Comparison of ENCODE assay signal across 8 cellular contexts in genomic region chr5:154835701-154836052, GRCh38. TPM values are rescaled to one million over a fixed set of nuclear protein-coding genes. Genes with fewer than 3 reads are reported as not detected.
A peak's percentile ranks its signal among the peaks of the same experiment; 100 is the strongest.
DNase-seq lines count a peak whose midpoint lies in the region; ATAC-seq and TF ChIP-seq lines count a peak whose summit lies in the region.
"Not testable (repeated sequence)": the region's sequence is repeated elsewhere in the genome, so short reads cannot be mapped to it uniquely, and the experiment has no call there.

No MANE protein-coding gene starts in this region.

- not testable (repeated sequence) for TF ChIP-seq POLR2A in right lobe of liver (IDR thresholded peaks at IDR 0.05); upper lobe of left lung (IDR thresholded peaks at IDR 0.05)

- TF ChIP-seq EP300 in upper lobe of left lung (IDR thresholded peaks at IDR 0.05), result not testable (repeated sequence)

- H3K9me3 ChIP-seq in heart right ventricle; right lobe of liver; psoas muscle; stomach smooth muscle (ENCODE audit: control insufficient read depth in 2 of 2, low read length in 2 of 2); upper lobe of left lung: not testable (repeated sequence)

- WGBS in heart right ventricle, 2 donors, result 63 to 73% methylated on average over 7 to 9 of the region's 9 CpGs
- WGBS in right lobe of liver (ENCODE audit: insufficient coverage, low coverage, low lambda C conversion rate, missing lambda C conversion rate), result 58% methylated on average over 4 of the region's 9 CpGs
- 59 to 74% (median 60%) methylated on average over 8 to 9 of the region's 9 CpGs for WGBS in psoas muscle, 3 donors
- 66 to 77% methylated on average over 9 of the region's 9 CpGs for WGBS in upper lobe of left lung, 2 donors

- peaks cover 14% of the 10 kb centered on the region for H3K4me1 Mint-ChIP-seq in chondrocyte (ENCODE audit: low read depth)

- not testable (repeated sequence) for H3K27me3 ChIP-seq in heart right ventricle; right lobe of liver; psoas muscle (ENCODE audit: insufficient read depth in 3 of 3, low read length in 2 of 3); stomach smooth muscle (ENCODE audit: control insufficient read depth in 1 of 2, insufficient read depth in 2 of 2, low read length in 2 of 2); upper lobe of left lung

- not testable (repeated sequence) for TF ChIP-seq CTCF in chondrocyte (IDR thresholded peaks at IDR 0.05); heart right ventricle (IDR thresholded peaks at IDR 0.05); right lobe of liver (IDR thresholded peaks at IDR 0.05); psoas muscle (IDR thresholded peaks at IDR 0.05); upper lobe of left lung (IDR thresholded peaks at IDR 0.05)

- H3K27me3 Mint-ChIP-seq in chondrocyte (ENCODE audit: low read depth), result not testable (repeated sequence)

- intact Hi-C loops in heart right ventricle (cut with DNase I); right lobe of liver (cut with DNase I); psoas muscle (cut with DNase I): not testable (repeated sequence)

- H3K9me3 Mint-ChIP-seq in chondrocyte (ENCODE audit: low read depth), result not testable (repeated sequence)

- peak; percentile 30 for DNase-seq in DMS53 (lab: John Stamatoyannopoulos, UW)
- DNase-seq in chondrocyte (ENCODE audit: low spot score); heart right ventricle; right lobe of liver; psoas muscle; upper lobe of left lung: not testable (repeated sequence)

- H3K36me3 ChIP-seq in heart right ventricle (peaks cover 0 to 83% (median 9%) of the 10 kb centered on the region in 9 donors), psoas muscle (ENCODE audit: insufficient read depth in 1 of 2, low read depth in 1 of 2) (peaks cover 0 to 43% of the 10 kb centered on the region in 2 donors), upper lobe of left lung (peaks cover 2 to 25% (median 13%) of the 10 kb centered on the region in 4 donors)
- H3K36me3 ChIP-seq in right lobe of liver; stomach smooth muscle (ENCODE audit: control insufficient read depth in 2 of 2, insufficient read depth in 2 of 2, low read length in 2 of 2): not testable (repeated sequence)

- ATAC-seq in SK-N-SH treated with all-trans-retinoic acid at 6 μM for 48 hours (peak; percentile 11; the same call in 2 of the 3 replicates), heart right ventricle (peak in 3 of 8 donors; percentile 4 to 39 (median 10))
- not testable (repeated sequence) for ATAC-seq in right lobe of liver; psoas muscle; upper lobe of left lung (ENCODE audit: low FRiP score in 2 of 2)

- H3K27ac ChIP-seq in heart right ventricle (peak overlapping the region in 9 of 10 donors; percentile 37 to 73 (median 57)), right lobe of liver (peak overlapping the region; percentile 47 to 94 (median 90)), psoas muscle (peak overlapping the region; percentile 3), stomach smooth muscle (ENCODE audit: low read length) (peak overlapping the region; percentile 46), upper lobe of left lung (peak overlapping the region in 3 of 4 donors; percentile 58 to 81 (median 72))

- H3K4me3 Mint-ChIP-seq in chondrocyte (ENCODE audit: unreplicated experiment), result not testable (repeated sequence)

- H3K36me3 Mint-ChIP-seq in chondrocyte (ENCODE audit: low read depth), result not testable (repeated sequence)

- peak overlapping the region; percentile 87 for H3K27ac Mint-ChIP-seq in chondrocyte (ENCODE audit: unreplicated experiment)

- H3K4me1 ChIP-seq in heart right ventricle (peaks cover 9 to 26% (median 18%) of the 10 kb centered on the region in 9 donors), right lobe of liver (peaks cover 0 to 53% (median 8%) of the 10 kb centered on the region in 4 donors), stomach smooth muscle (ENCODE audit: control insufficient read depth, insufficient read depth, low read length) (peaks cover 11% of the 10 kb centered on the region), upper lobe of left lung (peaks cover 14 to 23% (median 18%) of the 10 kb centered on the region in 4 donors)
- not testable (repeated sequence) for H3K4me1 ChIP-seq in psoas muscle

- H3K4me3 ChIP-seq in heart right ventricle, upper lobe of left lung: not testable (repeated sequence)
- H3K4me3 ChIP-seq in right lobe of liver (peak overlapping the region in 1 of 3 donors; percentile 59), psoas muscle (peak overlapping the region; percentile 7), stomach smooth muscle (ENCODE audit: low read length in 2 of 2) (peak overlapping the region in 1 of 2 donors; percentile 73)

- not testable (repeated sequence) for H3K9ac ChIP-seq in stomach smooth muscle (ENCODE audit: low read length in 2 of 2)

RNA-seq across cellular contexts. Expression of gene FAXDC2, which starts 14.7 kb away (rescaled TPM):
- total RNA-seq in chondrocyte (2.3 to 6.1 TPM (median 2.5 TPM) in 3 replicates), heart right ventricle (10 to 100 TPM; 13.9 to 31.5 (median 21.5) TPM), right lobe of liver (10 to 100 TPM; 27.3 to 98.1 (median 53.2) TPM), psoas muscle (10 to 100 TPM in 1 of 4 donors, 1 to 10 TPM in 3; 1.5 to 11.0 (median 2.5) TPM), upper lobe of left lung (100 to 1,000 TPM in 1 of 6 donors, 10 to 100 TPM in 5; 41.7 to 147 (median 60.2) TPM)
- polyA plus RNA-seq in heart right ventricle (10 to 100 TPM in 1 of 2 donors, 1 to 10 TPM in 1; 4.8 to 17.6 TPM), psoas muscle (1 to 10 TPM; 2.8 to 4.6 (median 4.4) TPM)

RNA-seq across cellular contexts. Expression of gene CNOT8, which starts 22.8 kb away (rescaled TPM):
- 35.3 to 37.0 TPM (median 36.3 TPM) in 3 replicates for total RNA-seq in chondrocyte
- total RNA-seq in heart right ventricle, result 10 to 100 TPM; 20.9 to 29.8 (median 21.9) TPM
- 10 to 100 TPM; 22.2 to 24.4 TPM for polyA plus RNA-seq in heart right ventricle
- total RNA-seq in right lobe of liver, result 10 to 100 TPM; 12.4 to 19.6 (median 16.5) TPM
- 10 to 100 TPM; 14.2 to 17.2 (median 16.2) TPM for total RNA-seq in psoas muscle
- polyA plus RNA-seq in psoas muscle, result 10 to 100 TPM; 14.3 to 33.9 (median 22.7) TPM
- total RNA-seq in upper lobe of left lung, result 100 to 1,000 TPM in 1 of 6 donors, 10 to 100 TPM in 5; 54.5 to 189 (median 87.6) TPM

Comparison
In these comparisons a context has a peak if more than half of its experiments do, and no peak if none do; other contexts are left out.
1. H3K27ac ChIP-seq: peak in every context shown above with its lines; median percentile 90 in right lobe of liver; 72 in upper lobe of left lung; 57 in heart right ventricle; 46 in stomach smooth muscle; 3 in psoas muscle.